Comparison of ENCODE assay signal across 14 cellular contexts in genomic region chr18:62328775-62329525, GRCh38. TPM values are rescaled to one million over a fixed set of nuclear protein-coding genes. Genes with fewer than 3 reads are reported as not detected.
DNase-seq lines count a peak whose midpoint lies in the region; ATAC-seq and TF ChIP-seq lines count a peak whose summit lies in the region.
"Had no signal": no experiment of that assay in that cellular context is flagged by ENCODE, and none has a peak within 500 bp of the region (broad histone marks: within the 10 kb centered on the region; RNA-seq: fewer than 3 reads in every experiment).

No MANE protein-coding gene starts in this region.

- no peak for ATAC-seq in WTC11
- ATAC-seq in mucosa of descending colon = peak; percentile 44
- ATAC-seq in lower lobe of right lung = no peak

- H3K4me2 ChIP-seq in GM23248 (ENCODE audit: unreplicated experiment) = peak overlapping the region; percentile 51
- H3K4me2 ChIP-seq: PC-9 had no signal

- no peak overlapping the region for H3K9ac ChIP-seq in GM23248

- peaks cover 42% of the 10 kb centered on the region for H3K4me1 Mint-ChIP-seq in WTC11

- H3K9me3 Mint-ChIP-seq in WTC11 = no peaks in the 10 kb centered on the region
- H3K9me3 Mint-ChIP-seq: effector memory CD8-positive, alpha-beta T cell had no signal

- peaks cover 14% of the 10 kb centered on the region for H3K4me1 ChIP-seq in GM23248 (ENCODE audit: insufficient read depth)
- H3K4me1 ChIP-seq in mucosa of descending colon (ENCODE audit: low read depth) = peaks cover 48% of the 10 kb centered on the region
- H3K4me1 ChIP-seq in lower lobe of right lung = peaks cover 59% of the 10 kb centered on the region

- TF ChIP-seq CTCF in WTC11 (IDR thresholded peaks at IDR 0.05) (no peak), mucosa of descending colon (IDR thresholded peaks at IDR 0.05) (no peak), lower lobe of right lung (IDR thresholded peaks at IDR 0.05) (no peak), GM10266 (IDR thresholded peaks at IDR 0.05; ENCODE audit: control insufficient read depth, insufficient read depth, low read depth, missing control alignments) (no peak)

- H3K4me3 ChIP-seq in GM23248 (no peak overlapping the region), mucosa of descending colon (no peak overlapping the region), lower lobe of right lung (no peak overlapping the region)
- H3K4me3 ChIP-seq: PC-9, suprapubic skin had no signal

- CTCF ChIA-PET in WTC11 (lab: Charles Lee) = no interaction called here

- H3K9me3 ChIP-seq in GM23248 (ENCODE audit: low read depth) = no peaks in the 10 kb centered on the region
- no peaks in the 10 kb centered on the region for H3K9me3 ChIP-seq in mucosa of descending colon
- no peaks in the 10 kb centered on the region for H3K9me3 ChIP-seq in lower lobe of right lung
- H3K9me3 ChIP-seq: suprapubic skin had no signal

- peaks cover 10% of the 10 kb centered on the region for H3F3A ChIP-seq in GM23248 (ENCODE audit: insufficient read depth)

- H3K27me3 Mint-ChIP-seq in WTC11 (ENCODE audit: low read depth) = peaks cover 37% of the 10 kb centered on the region

- H3K36me3 ChIP-seq in GM23248 (ENCODE audit: low read depth) (no peaks in the 10 kb centered on the region), mucosa of descending colon (ENCODE audit: low read depth) (no peaks in the 10 kb centered on the region), lower lobe of right lung (no peaks in the 10 kb centered on the region)
- H3K36me3 ChIP-seq: suprapubic skin had no signal

- H3K4me3 Mint-ChIP-seq in WTC11 = no peak overlapping the region

- H3K79me2 ChIP-seq in GM23248 (ENCODE audit: insufficient read depth) = no peaks in the 10 kb centered on the region

- peak overlapping the region; percentile 38 for H3K27ac ChIP-seq in GM23248
- H3K27ac ChIP-seq in lower lobe of right lung = no peak overlapping the region
- H3K27ac ChIP-seq: PC-9, suprapubic skin had no signal

- no peak overlapping the region for H2AFZ ChIP-seq in GM23248
- H2AFZ ChIP-seq: PC-9 had no signal

- no peaks in the 10 kb centered on the region for H4K20me1 ChIP-seq in GM23248 (ENCODE audit: insufficient read depth)

- peaks cover 41% of the 10 kb centered on the region for H3K27me3 ChIP-seq in GM23248 (replicated peaks; ENCODE audit: insufficient read depth)
- peaks cover 49% of the 10 kb centered on the region for H3K27me3 ChIP-seq in lower lobe of right lung (ENCODE audit: low read depth)

- WGBS in GM23248 (ENCODE audit: low coverage in 1 of 2, low lambda C conversion rate in 2 of 2, missing lambda C conversion rate in 2 of 2), 2 experiments = 93 to 100% methylated on average over 3 of the region's 3 CpGs

- no peaks in the 10 kb centered on the region for H3K9me2 ChIP-seq in GM23248 (ENCODE audit: insufficient read depth)

- POLR2A ChIA-PET in WTC11 (lab: Charles Lee) = no interaction called here

- intact Hi-C loops in mucosa of descending colon (cut with DNase I, micrococcal nuclease) = no loop called here
- intact Hi-C loops in lower lobe of right lung (cut with DNase I) = no loop called here

- in situ Hi-C loops in GM23248 (cut with MboI) = no loop called here

- DNase-seq in NCI-H2107 treated with DMSO at 0.1 percent for 48 hours (lab: John Stamatoyannopoulos, UW; ENCODE audit: unreplicated experiment) = peak; percentile 50
- DNase-seq in NCI-H2107 (lab: John Stamatoyannopoulos, UW) = no peak
- no peak for DNase-seq in GM23248
- no peak for DNase-seq in WTC11 (ENCODE audit: low spot score)
- DNase-seq in mucosa of descending colon = no peak
- DNase-seq in DMS 273 (lab: John Stamatoyannopoulos, UW; ENCODE audit: unreplicated experiment) = no peak
- no peak for DNase-seq in lower lobe of right lung
- DNase-seq in GM10266 (ENCODE audit: extremely low spot score) = no peak
- DNase-seq: midbrain, NCI-H1105 treated with DMSO at 0.1 percent for 48 hours, NCI-H446 treated with DMSO at 0.1 percent for 48 hours had no signal

- H3K36me3 Mint-ChIP-seq in WTC11 = no peaks in the 10 kb centered on the region

- no peak overlapping the region for H3K27ac Mint-ChIP-seq in WTC11

TF ChIP-seq in WTC11, 78 proteins besides CTCF, POLR2A, EP300 and RAD21:
- no peak for TF ChIP-seq ZNF232 (CRISPR knock-in tag; IDR thresholded peaks at IDR 0.05)
- TF ChIP-seq PRRX2 (CRISPR knock-in tag; IDR thresholded peaks at IDR 0.05) = no peak
- peak; percentile 62; the same call in 1 of the 2 replicates for TF ChIP-seq ZNF423 (CRISPR knock-in tag; IDR thresholded peaks at IDR 0.05)
- no peak for TF ChIP-seq USF1 (CRISPR knock-in tag; IDR thresholded peaks at IDR 0.05)

RNA-seq across cellular contexts. Expression of gene TNFRSF11A, which starts 3.8 kb away (rescaled TPM):
- total RNA-seq in GM23248 (2014; rRNA removed; shearing (Covaris generic)) = 0.22 TPM in 1 of 2 replicates, not detected in the other
- 0.09 TPM in 1 of 2 replicates, not detected in the other for polyA plus RNA-seq in GM23248 (2016; fragmentation: Nextera tagmentation; extraction: Ambion mirVana)
- 3.9 to 4.9 TPM (median 4.7 TPM) in 3 replicates for total RNA-seq in WTC11 (2021)
- 10 to 100 TPM; 23.3 to 87.3 (median 59.3) TPM for total RNA-seq in mucosa of descending colon
- 3.9 TPM for total RNA-seq in lower lobe of right lung
